18 cellular contexts compared by ENCODE assay signal in genomic region chrX:82765806-82766205, GRCh38.
"Had no signal": no experiment of that assay in that cellular context is flagged by ENCODE, and none has a peak within 500 bp of the region (broad histone marks: within the 10 kb centered on the region; RNA-seq: fewer than 3 reads in every experiment).

No MANE protein-coding gene starts in this region.

- H3K27ac Mint-ChIP-seq: activated CD8-positive, alpha-beta memory T cell treated with anti-CD3 and anti-CD28 coated beads, Interleukin-2, amount 10 ng/mL, durations not matched to agents 7 days and 5 days; activated naive CD4-positive, alpha-beta T cell treated with anti-CD3 and anti-CD28 coated beads, Interleukin-2, amount 50 U/mL, for 24 hours; activated T-cell treated with anti-CD3 and anti-CD28 coated beads, Interleukin-2, amount 50 U/mL, for 24 hours; naive thymus-derived CD8-positive, alpha-beta T cell; T-cell had no signal

- H3K9me3 ChIP-seq: gastroesophageal sphincter, pancreas, sigmoid colon had no signal

- DNase-seq: activated CD4-positive, alpha-beta T cell treated with anti-CD3 and anti-CD28 coated beads, Interleukin-2, amount 50 U/mL, for 48 hours; activated CD8-positive, alpha-beta memory T cell treated with anti-CD3 and anti-CD28 coated beads, Interleukin-2, amount 10 ng/mL, durations not matched to agents 7 days and 5 days; activated effector memory CD4-positive, alpha-beta T cell treated with Interleukin-2 at 50 U/mL for 16 hours; activated T-cell treated with anti-CD3 and anti-CD28 coated beads, Interleukin-2, amount 50 U/mL, for 24 hours; brain microvascular endothelial cell; effector memory CD4-positive, alpha-beta T cell; heart right ventricle; naive thymus-derived CD8-positive, alpha-beta T cell; pancreas; sigmoid colon; stimulated activated CD4-positive, alpha-beta T cell treated with anti-CD3 and anti-CD28 coated beads, Interleukin-12 subunit alpha, Interleukin-12 subunit beta, amount 100 ng/mL, for 4 hours; stimulated activated CD4-positive, alpha-beta T cell treated with anti-CD3 and anti-CD28 coated beads, Interleukin-2, amount 100 ng/mL, for 24 hours; T-cell; T1000; WERI-Rb-1 had no signal

- H3K4me3 ChIP-seq: gastroesophageal sphincter, heart right ventricle, pancreas, sigmoid colon had no signal

- H3K36me3 Mint-ChIP-seq: activated CD8-positive, alpha-beta memory T cell treated with anti-CD3 and anti-CD28 coated beads, Interleukin-2, amount 10 ng/mL, durations not matched to agents 7 days and 5 days; T-cell had no signal

- H3K4me3 Mint-ChIP-seq: activated CD8-positive, alpha-beta memory T cell treated with anti-CD3 and anti-CD28 coated beads, Interleukin-2, amount 10 ng/mL, durations not matched to agents 7 days and 5 days; activated naive CD4-positive, alpha-beta T cell treated with anti-CD3 and anti-CD28 coated beads, Interleukin-2, amount 50 U/mL, for 24 hours; activated T-cell treated with anti-CD3 and anti-CD28 coated beads, Interleukin-2, amount 50 U/mL, for 24 hours; central memory CD8-positive, alpha-beta T cell; naive thymus-derived CD8-positive, alpha-beta T cell; T-cell had no signal

- H3K4me1 ChIP-seq: gastroesophageal sphincter, heart right ventricle, pancreas, sigmoid colon had no signal

- H3K4me1 Mint-ChIP-seq: activated CD8-positive, alpha-beta memory T cell treated with anti-CD3 and anti-CD28 coated beads, Interleukin-2, amount 10 ng/mL, durations not matched to agents 7 days and 5 days; activated naive CD4-positive, alpha-beta T cell treated with anti-CD3 and anti-CD28 coated beads, Interleukin-2, amount 50 U/mL, for 24 hours; central memory CD8-positive, alpha-beta T cell; naive thymus-derived CD8-positive, alpha-beta T cell; T-cell had no signal

- H3K27me3 Mint-ChIP-seq: activated CD8-positive, alpha-beta memory T cell treated with anti-CD3 and anti-CD28 coated beads, Interleukin-2, amount 10 ng/mL, durations not matched to agents 7 days and 5 days; activated naive CD4-positive, alpha-beta T cell treated with anti-CD3 and anti-CD28 coated beads, Interleukin-2, amount 50 U/mL, for 24 hours; central memory CD8-positive, alpha-beta T cell; naive thymus-derived CD8-positive, alpha-beta T cell; T-cell had no signal

- H3K27ac ChIP-seq: brain microvascular endothelial cell, gastroesophageal sphincter, heart right ventricle, pancreas, sigmoid colon, WERI-Rb-1 had no signal

- H3K36me3 ChIP-seq: brain microvascular endothelial cell, gastroesophageal sphincter, heart right ventricle, pancreas, sigmoid colon, WERI-Rb-1 had no signal

- H3K27me3 ChIP-seq: brain microvascular endothelial cell, gastroesophageal sphincter, heart right ventricle, pancreas, sigmoid colon had no signal
